Comparison of ENCODE assay signal across 7 cellular contexts in genomic region chr12:25958254-25959068, GRCh38. TPM values are rescaled to one million over a fixed set of nuclear protein-coding genes. Genes with fewer than 3 reads are reported as not detected.
DNase-seq lines count a peak whose midpoint lies in the region; ATAC-seq and TF ChIP-seq lines count a peak whose summit lies in the region.

A gene with protein sequence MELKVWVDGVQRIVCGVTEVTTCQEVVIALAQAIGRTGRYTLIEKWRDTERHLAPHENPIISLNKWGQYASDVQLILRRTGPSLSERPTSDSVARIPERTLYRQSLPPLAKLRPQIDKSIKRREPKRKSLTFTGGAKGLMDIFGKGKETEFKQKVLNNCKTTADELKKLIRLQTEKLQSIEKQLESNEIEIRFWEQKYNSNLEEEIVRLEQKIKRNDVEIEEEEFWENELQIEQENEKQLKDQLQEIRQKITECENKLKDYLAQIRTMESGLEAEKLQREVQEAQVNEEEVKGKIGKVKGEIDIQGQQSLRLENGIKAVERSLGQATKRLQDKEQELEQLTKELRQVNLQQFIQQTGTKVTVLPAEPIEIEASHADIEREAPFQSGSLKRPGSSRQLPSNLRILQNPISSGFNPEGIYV (plus strand): TSS chr12:25958682. CDS start chr12:26055344, 96,662 bp downstream.

- no peaks in the 10 kb centered on the region for H3K9me3 ChIP-seq in RWPE2 (ENCODE audit: severe bottlenecking)

- TF ChIP-seq CTCF in RWPE2 (IDR thresholded peaks at IDR 0.05; ENCODE audit: poor library complexity, severe bottlenecking) = no peak

- no peaks in the 10 kb centered on the region for H3K27me3 ChIP-seq in RWPE2 (ENCODE audit: insufficient read depth, poor library complexity, severe bottlenecking)

- peak; percentile 3 for DNase-seq in GDM1 (lab: John Stamatoyannopoulos, UW)
- DNase-seq in HK-2 (ENCODE audit: unreplicated experiment) = peak; percentile 70
- DNase-seq in RWPE2 (ENCODE audit: low spot score) = no peak
- DNase-seq in cerebellar cortex (ENCODE audit: low spot score) = peak; percentile 60
- DNase-seq in immature natural killer cell = peak; percentile 30 to 40 (median 32)
- no peak for DNase-seq in skeletal muscle cell (ENCODE audit: low read depth)

- H3K27me3 Mint-ChIP-seq in immature natural killer cell (ENCODE audit: low read depth in 3 of 3) = peaks cover 10 to 33% (median 12%) of the 10 kb centered on the region in 3 donors

- ATAC-seq in GM21367 (IDR thresholded peaks at IDR 0.05; ENCODE audit: unreplicated experiment) (peak; percentile 78), RWPE2 (ENCODE audit: low read depth) (peak; percentile 71)

- H3K36me3 Mint-ChIP-seq in immature natural killer cell = no peaks in the 10 kb centered on the region

- H3K4me1 Mint-ChIP-seq in immature natural killer cell = peaks cover 14 to 16% of the 10 kb centered on the region in 2 donors

- peaks cover 0 to 2% (median 0%) of the 10 kb centered on the region in 6 donors for H3K9me3 Mint-ChIP-seq in immature natural killer cell

- no peaks in the 10 kb centered on the region for H3K36me3 ChIP-seq in RWPE2 (ENCODE audit: low read depth)

- H3K4me3 Mint-ChIP-seq in immature natural killer cell = peak within 1 kb of the TSS; percentile 77 to 82 (median 80)

- peak within 1 kb of the TSS; percentile 86 for H3K27ac ChIP-seq in RWPE2 (ENCODE audit: poor library complexity, severe bottlenecking)

- peak within 1 kb of the TSS in 1 of 6 donors; percentile 2 for H3K27ac Mint-ChIP-seq in immature natural killer cell

- H3K4me1 ChIP-seq in RWPE2 (ENCODE audit: insufficient read depth, poor library complexity, severe bottlenecking) = peaks cover 7% of the 10 kb centered on the region

- H3K4me3 ChIP-seq in RWPE2 (ENCODE audit: severe bottlenecking) = peak within 1 kb of the TSS; percentile 91
- peak within 1 kb of the TSS; percentile 64 for H3K4me3 ChIP-seq in skeletal muscle cell (ENCODE audit: low read depth, low read length)

RNA-seq across cellular contexts. Expression of the gene that starts here (rescaled TPM):
- 1 to 10 TPM in 1 of 3 donors, under 1 TPM in 1, not detected in 1; 0.30 to 1.3 TPM for polyA plus RNA-seq in immature natural killer cell

Comparison
In these comparisons a context has a peak if more than half of its experiments do, and no peak if none do; other contexts are left out.
1. DNase-seq: peak in GDM1 (single experiment), HK-2 (single experiment), cerebellar cortex (single experiment) and immature natural killer cell (3 of 3); none in RWPE2 (single experiment) and skeletal muscle cell (single experiment).